1 cellular context compared by ENCODE assay signal in the genomic region with DNA sequence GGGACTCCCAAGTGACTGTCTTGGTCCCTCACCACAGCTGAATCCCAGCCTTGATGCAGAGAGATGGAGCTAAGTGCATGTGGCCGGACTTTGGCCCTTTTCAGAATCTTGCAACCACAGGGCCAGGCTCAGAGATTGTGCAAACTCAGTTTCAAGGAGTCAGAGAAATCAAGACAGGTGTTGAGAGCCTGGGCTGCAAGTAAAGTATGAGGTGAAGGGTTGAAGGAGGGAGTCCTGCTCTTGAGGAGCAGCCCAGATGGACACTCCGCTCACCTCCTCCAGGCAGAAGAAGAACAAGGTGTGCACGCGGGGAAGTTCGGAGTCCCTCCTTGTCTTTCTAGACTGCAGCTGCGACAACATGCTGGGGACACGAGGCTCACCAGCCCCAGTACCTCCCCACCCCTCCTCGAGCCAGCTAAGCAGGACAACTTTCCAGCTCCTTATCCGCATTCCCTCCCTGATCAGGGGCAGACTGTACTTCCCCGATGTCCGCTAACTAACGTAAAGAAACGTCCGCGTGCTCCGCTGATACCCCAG.
TF ChIP-seq lines count a peak whose summit lies in the region.

No MANE protein-coding gene starts in this region.

TF ChIP-seq in GM12878, 131 proteins besides CTCF, POLR2A, EP300 and RAD21:
- TF ChIP-seq, protein P1, sequence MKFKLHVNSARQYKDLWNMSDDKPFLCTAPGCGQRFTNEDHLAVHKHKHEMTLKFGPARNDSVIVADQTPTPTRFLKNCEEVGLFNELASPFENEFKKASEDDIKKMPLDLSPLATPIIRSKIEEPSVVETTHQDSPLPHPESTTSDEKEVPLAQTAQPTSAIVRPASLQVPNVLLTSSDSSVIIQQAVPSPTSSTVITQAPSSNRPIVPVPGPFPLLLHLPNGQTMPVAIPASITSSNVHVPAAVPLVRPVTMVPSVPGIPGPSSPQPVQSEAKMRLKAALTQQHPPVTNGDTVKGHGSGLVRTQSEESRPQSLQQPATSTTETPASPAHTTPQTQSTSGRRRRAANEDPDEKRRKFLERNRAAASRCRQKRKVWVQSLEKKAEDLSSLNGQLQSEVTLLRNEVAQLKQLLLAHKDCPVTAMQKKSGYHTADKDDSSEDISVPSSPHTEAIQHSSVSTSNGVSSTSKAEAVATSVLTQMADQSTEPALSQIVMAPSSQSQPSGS (IDR thresholded peaks at IDR 0.05; ENCODE audit: low read length), result no peak
- TF ChIP-seq SPI1 (IDR thresholded peaks at IDR 0.05; ENCODE audit: borderline replicate concordance, insufficient read depth, low read depth, low read length) (no peak), SRF (IDR thresholded peaks at IDR 0.05; ENCODE audit: low read depth in 2 of 2, low read length in 2 of 2) (no peak), CHD1 (IDR thresholded peaks at IDR 0.05; ENCODE audit: low read depth, low read length) (no peak), NFIC (IDR thresholded peaks at IDR 0.05; ENCODE audit: low read depth, low read length) (no peak), TAF1 (IDR thresholded peaks at IDR 0.05; ENCODE audit: borderline replicate concordance, low read depth, low read length) (no peak), GABPA (IDR thresholded peaks at IDR 0.05; ENCODE audit: low read depth) (no peak), MAX (IDR thresholded peaks at IDR 0.05; ENCODE audit: low read depth, low read length) (no peak)
- TF ChIP-seq, protein P2, sequence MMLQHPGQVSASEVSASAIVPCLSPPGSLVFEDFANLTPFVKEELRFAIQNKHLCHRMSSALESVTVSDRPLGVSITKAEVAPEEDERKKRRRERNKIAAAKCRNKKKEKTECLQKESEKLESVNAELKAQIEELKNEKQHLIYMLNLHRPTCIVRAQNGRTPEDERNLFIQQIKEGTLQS (IDR thresholded peaks at IDR 0.05; ENCODE audit: borderline replicate concordance, extremely low read depth, low read depth, low read length), result no peak
